8 cellular contexts compared by ENCODE assay signal in genomic region chr3:129183569-129184395, GRCh38. TPM values are rescaled to one million over a fixed set of nuclear protein-coding genes. Genes with fewer than 3 reads are reported as not detected.
DNase-seq lines count a peak whose midpoint lies in the region; ATAC-seq and TF ChIP-seq lines count a peak whose summit lies in the region.

Gene CNBP (minus strand): TSS chr3:129183896. CDS start chr3:129171757, 12,139 bp downstream.

- peaks cover 48% of the 10 kb centered on the region for H3K4me1 ChIP-seq in CD4-positive, CD25-positive, alpha-beta regulatory T cell (ENCODE audit: control insufficient read depth, insufficient read depth, low read length, poor library complexity, severe bottlenecking)
- peaks cover 0 to 57% (median 7%) of the 10 kb centered on the region in 4 donors for H3K4me1 ChIP-seq in right lobe of liver

- peak within 1 kb of the TSS; percentile 97 to 98 (median 98) for H3K4me3 Mint-ChIP-seq in CD4-positive, CD25-positive, alpha-beta regulatory T cell
- peak within 1 kb of the TSS; percentile 97 for H3K4me3 Mint-ChIP-seq in activated CD4-positive, alpha-beta memory T cell treated with anti-CD3 and anti-CD28 coated beads for 36 hours

- H3K27ac ChIP-seq in CD4-positive, CD25-positive, alpha-beta regulatory T cell (ENCODE audit: insufficient read depth, low read length, poor library complexity, severe bottlenecking): peak within 1 kb of the TSS; percentile 96
- peak within 1 kb of the TSS; percentile 99 to 100 (median 100) for H3K27ac ChIP-seq in right lobe of liver

- H3K9me3 ChIP-seq in CD4-positive, CD25-positive, alpha-beta regulatory T cell (ENCODE audit: control insufficient read depth in 2 of 2, low read length in 2 of 2): no peaks in the 10 kb centered on the region
- no peaks in the 10 kb centered on the region for H3K9me3 ChIP-seq in right lobe of liver

- peaks cover 18 to 38% (median 31%) of the 10 kb centered on the region in 4 donors for H3K4me1 Mint-ChIP-seq in CD4-positive, CD25-positive, alpha-beta regulatory T cell
- H3K4me1 Mint-ChIP-seq in activated CD4-positive, alpha-beta memory T cell treated with anti-CD3 and anti-CD28 coated beads for 36 hours (ENCODE audit: low read depth): peaks cover 27% of the 10 kb centered on the region

- POLR2A ChIA-PET in activated CD4-positive, alpha-beta memory T cell treated with anti-CD3 and anti-CD28 coated beads for 36 hours (lab: Charles Lee): interaction anchor here (0.7 to 3.6 kb wide), 13 partner anchors 17 to 256 kb away, joined by 3 to 29 read pairs (median 4); partner anchors contain the start of genes IFT122, MBD4 and RAB43

- peak; percentile 88 to 97 (median 95) for DNase-seq in CD4-positive, CD25-positive, alpha-beta regulatory T cell
- DNase-seq in HK-2 (ENCODE audit: unreplicated experiment) (peak; percentile 95), NCI-H82 treated with DMSO at 0.1 percent for 48 hours (lab: John Stamatoyannopoulos, UW; ENCODE audit: unreplicated experiment) (peak; percentile 84), dermis microvascular lymphatic vessel endothelial cell (ENCODE audit: low read depth in 2 of 2) (peak; percentile 82 to 95), right lobe of liver (peak; percentile 95 to 96 (median 95))
- DNase-seq in activated CD4-positive, alpha-beta memory T cell treated with anti-CD3 and anti-CD28 coated beads for 36 hours: peak; percentile 95
- DNase-seq in stimulated activated CD4-positive, alpha-beta T cell treated with anti-CD3 and anti-CD28 coated beads, Interleukin-4, amount 100 ng/mL, for 24 hours: peak; percentile 92

- CTCF ChIA-PET in activated CD4-positive, alpha-beta memory T cell treated with anti-CD3 and anti-CD28 coated beads for 36 hours (lab: Charles Lee): interaction anchor here (2.1 to 5.3 kb wide), 3 partner anchors 22 to 167 kb away, joined by 6 to 30 read pairs (median 23); partner anchors contain the start of gene ISY1

- TF ChIP-seq POLR2A in right lobe of liver (IDR thresholded peaks at IDR 0.05): peak; percentile 99

- peak within 1 kb of the TSS; percentile 97 for H3K4me3 ChIP-seq in CD4-positive, CD25-positive, alpha-beta regulatory T cell (ENCODE audit: low read depth, low read length)
- peak within 1 kb of the TSS; percentile 95 to 99 (median 98) for H3K4me3 ChIP-seq in right lobe of liver

- 0% methylated on average over 8 of the region's 83 CpGs for WGBS in right lobe of liver (ENCODE audit: insufficient coverage, low coverage, low lambda C conversion rate, missing lambda C conversion rate)

- peak; percentile 99 to 100 for ATAC-seq in CD4-positive, CD25-positive, alpha-beta regulatory T cell (ENCODE audit: low read depth in 2 of 2)
- ATAC-seq in GM19452 (IDR thresholded peaks at IDR 0.05; ENCODE audit: unreplicated experiment) (peak; percentile 90), right lobe of liver (peak; percentile 92 to 99 (median 96))

- peaks cover 13% of the 10 kb centered on the region for H3K36me3 Mint-ChIP-seq in CD4-positive, CD25-positive, alpha-beta regulatory T cell
- peaks cover 41% of the 10 kb centered on the region for H3K36me3 Mint-ChIP-seq in activated CD4-positive, alpha-beta memory T cell treated with anti-CD3 and anti-CD28 coated beads for 36 hours

- H3K9me3 Mint-ChIP-seq in CD4-positive, CD25-positive, alpha-beta regulatory T cell: peaks cover 0 to 2% (median 0%) of the 10 kb centered on the region in 7 donors
- no peaks in the 10 kb centered on the region for H3K9me3 Mint-ChIP-seq in activated CD4-positive, alpha-beta memory T cell treated with anti-CD3 and anti-CD28 coated beads for 36 hours

- H3K27me3 Mint-ChIP-seq in CD4-positive, CD25-positive, alpha-beta regulatory T cell: no peaks in the 10 kb centered on the region
- no peaks in the 10 kb centered on the region for H3K27me3 Mint-ChIP-seq in activated CD4-positive, alpha-beta memory T cell treated with anti-CD3 and anti-CD28 coated beads for 36 hours

- H3K36me3 ChIP-seq in CD4-positive, CD25-positive, alpha-beta regulatory T cell (ENCODE audit: control insufficient read depth, insufficient read depth, low read length): peaks cover 9% of the 10 kb centered on the region
- H3K36me3 ChIP-seq in right lobe of liver: peaks cover 0 to 5% (median 3%) of the 10 kb centered on the region in 4 donors

- no peaks in the 10 kb centered on the region for H3K27me3 ChIP-seq in CD4-positive, CD25-positive, alpha-beta regulatory T cell (ENCODE audit: control insufficient read depth, insufficient read depth, low read length)
- H3K27me3 ChIP-seq in right lobe of liver: no peaks in the 10 kb centered on the region

- TF ChIP-seq CTCF in right lobe of liver (IDR thresholded peaks at IDR 0.05): no peak

- intact Hi-C loops in activated CD4-positive, alpha-beta memory T cell treated with anti-CD3 and anti-CD28 coated beads for 36 hours (cut with micrococcal nuclease): loop anchor here (1.0 to 5.0 kb wide), 11 partner anchors 7 to 456 kb away; partner anchors contain the start of genes ACAD9, COPG1, IFT122 and ISY1
- intact Hi-C loops in right lobe of liver (cut with DNase I): no loop called here

- H3K27ac Mint-ChIP-seq in CD4-positive, CD25-positive, alpha-beta regulatory T cell: peak within 1 kb of the TSS; percentile 97 to 98 (median 98)
- peak within 1 kb of the TSS; percentile 96 for H3K27ac Mint-ChIP-seq in activated CD4-positive, alpha-beta memory T cell treated with anti-CD3 and anti-CD28 coated beads for 36 hours

RNA-seq across cellular contexts. Expression of gene CNBP, which starts in this region (rescaled TPM):
- total RNA-seq in CD4-positive, CD25-positive, alpha-beta regulatory T cell: 278 TPM
- polyA plus RNA-seq in CD4-positive, CD25-positive, alpha-beta regulatory T cell: 1,000 to 10,000 TPM; 1,048 to 1,097 (median 1,094) TPM
- total RNA-seq in activated CD4-positive, alpha-beta memory T cell treated with anti-CD3 and anti-CD28 coated beads for 36 hours: 100 to 1,000 TPM; 342 to 348 TPM
- total RNA-seq in dermis microvascular lymphatic vessel endothelial cell (238 and 273 TPM in 2 replicates), right lobe of liver (100 to 1,000 TPM; 164 to 222 (median 215) TPM)

Comparison
In these comparisons a context has a peak if more than half of its experiments do, and no peak if none do; other contexts are left out.
1. Peak in every context shown above with its lines: DNase-seq, ATAC-seq, H3K4me3 ChIP-seq and H3K27ac ChIP-seq.